Comparison of ENCODE assay signal across 1 cellular context in genomic region chr1:55040083-55040952, GRCh38.
A peak's percentile ranks its signal among the peaks of the same experiment; 100 is the strongest.
TF ChIP-seq lines count a peak whose summit lies in the region.

No MANE protein-coding gene starts in this region.

TF ChIP-seq in HepG2, 621 proteins besides CTCF, POLR2A, EP300 and RAD21 (continues in another document):
- TF ChIP-seq ZHX1 (CRISPR knock-in tag; IDR thresholded peaks at IDR 0.05; ENCODE audit: low read depth) = no peak; the same call in 1 of the 2 replicates
- TF ChIP-seq KDM2A (CRISPR knock-in tag; IDR thresholded peaks at IDR 0.05; ENCODE audit: borderline replicate concordance, low read depth) = no peak
- no peak; the same call in 1 of the 2 replicates for TF ChIP-seq ZFP90 (CRISPR knock-in tag; IDR thresholded peaks at IDR 0.05; ENCODE audit: borderline replicate concordance)
- TF ChIP-seq HOXA5 (CRISPR knock-in tag; IDR thresholded peaks at IDR 0.05) = no peak
- no peak for TF ChIP-seq LRRFIP1 (CRISPR knock-in tag; conservative IDR thresholded peaks at IDR 0.05)
- peak; percentile 92 for TF ChIP-seq ZNF263 (CRISPR knock-in tag; IDR thresholded peaks at IDR 0.05)
- no peak for TF ChIP-seq ZBTB40 (IDR thresholded peaks at IDR 0.05)
- TF ChIP-seq ZBTB40 (CRISPR knock-in tag; IDR thresholded peaks at IDR 0.05) = no peak
- TF ChIP-seq ZNF468 (CRISPR knock-in tag; IDR thresholded peaks at IDR 0.05) = 0 out of 2 replicates have a peak, but pooled peaks have one; percentile 13
- no peak for TF ChIP-seq TFAP4 (IDR thresholded peaks at IDR 0.05; ENCODE audit: borderline replicate concordance, low read depth)
- no peak for TF ChIP-seq ZNF672 (CRISPR knock-in tag; IDR thresholded peaks at IDR 0.05)
- TF ChIP-seq ZNF709 (CRISPR knock-in tag; IDR thresholded peaks at IDR 0.05) = no peak
- TF ChIP-seq NFIB (CRISPR knock-in tag; IDR thresholded peaks at IDR 0.05; ENCODE audit: borderline replicate concordance) = no peak
- TF ChIP-seq ZNF24 (IDR thresholded peaks at IDR 0.05) = no peak
- TF ChIP-seq MAFK (conservative IDR thresholded peaks at IDR 0.05 in 1 of 2, IDR thresholded peaks at IDR 0.05 in 1 of 2; ENCODE audit: low read length in 2 of 2) = no peak
- no peak for TF ChIP-seq SUZ12 (IDR thresholded peaks at IDR 0.05; ENCODE audit: low read depth, low read length)
- no peak for TF ChIP-seq KDM5A (IDR thresholded peaks at IDR 0.05; ENCODE audit: borderline replicate concordance, low read length)
- TF ChIP-seq DNMT3B (CRISPR knock-in tag; conservative IDR thresholded peaks at IDR 0.05) = no peak
- no peak for TF ChIP-seq ZFYVE20 (CRISPR knock-in tag; IDR thresholded peaks at IDR 0.05; ENCODE audit: borderline replicate concordance, low read depth)
- peak; percentile 11; the same call in 1 of the 2 replicates for TF ChIP-seq SIN3A (IDR thresholded peaks at IDR 0.05; ENCODE audit: borderline replicate concordance, low read depth, low read length)
- no peak for TF ChIP-seq RFX1 (IDR thresholded peaks at IDR 0.05)
- TF ChIP-seq ZNF83 (CRISPR knock-in tag; IDR thresholded peaks at IDR 0.05; ENCODE audit: borderline replicate concordance) = no peak
- no peak for TF ChIP-seq NR2F1 (CRISPR knock-in tag; IDR thresholded peaks at IDR 0.05)
- TF ChIP-seq ZNF883 (CRISPR knock-in tag; IDR thresholded peaks at IDR 0.05; ENCODE audit: not compliant biosample characterization) = peak; percentile 18
- TF ChIP-seq AHR (CRISPR knock-in tag; IDR thresholded peaks at IDR 0.05) = no peak
- TF ChIP-seq ZNF558 (CRISPR knock-in tag; IDR thresholded peaks at IDR 0.05; ENCODE audit: borderline replicate concordance) = peak; percentile 25; the same call in 1 of the 2 replicates
- TF ChIP-seq ATF6 (CRISPR knock-in tag; conservative IDR thresholded peaks at IDR 0.05) = no peak
- no peak for TF ChIP-seq ZFP36 (IDR thresholded peaks at IDR 0.05; ENCODE audit: borderline replicate concordance, low read depth, low read length, partially characterized antibody)
- TF ChIP-seq ZBTB4 (CRISPR knock-in tag; IDR thresholded peaks at IDR 0.05; ENCODE audit: borderline replicate concordance) = no peak
- no peak for TF ChIP-seq TEF (CRISPR knock-in tag; IDR thresholded peaks at IDR 0.05)
- no peak for TF ChIP-seq SMC3 (IDR thresholded peaks at IDR 0.05; ENCODE audit: low read length)
- no peak for TF ChIP-seq MED13 (CRISPR knock-in tag; IDR thresholded peaks at IDR 0.05)
- TF ChIP-seq FOXK2 (IDR thresholded peaks at IDR 0.05) = no peak
- TF ChIP-seq NFE2L2 (IDR thresholded peaks at IDR 0.05; ENCODE audit: low read length) = no peak
- no peak for TF ChIP-seq DNMT1 (CRISPR knock-in tag; IDR thresholded peaks at IDR 0.05)
- TF ChIP-seq NAIF1 (CRISPR knock-in tag; IDR thresholded peaks at IDR 0.05; ENCODE audit: borderline replicate concordance) = no peak
- no peak for TF ChIP-seq ZBTB21 (CRISPR knock-in tag; IDR thresholded peaks at IDR 0.05)
- no peak for TF ChIP-seq ZBTB46 (CRISPR knock-in tag; IDR thresholded peaks at IDR 0.05; ENCODE audit: borderline replicate concordance)
